In the genomic region with DNA sequence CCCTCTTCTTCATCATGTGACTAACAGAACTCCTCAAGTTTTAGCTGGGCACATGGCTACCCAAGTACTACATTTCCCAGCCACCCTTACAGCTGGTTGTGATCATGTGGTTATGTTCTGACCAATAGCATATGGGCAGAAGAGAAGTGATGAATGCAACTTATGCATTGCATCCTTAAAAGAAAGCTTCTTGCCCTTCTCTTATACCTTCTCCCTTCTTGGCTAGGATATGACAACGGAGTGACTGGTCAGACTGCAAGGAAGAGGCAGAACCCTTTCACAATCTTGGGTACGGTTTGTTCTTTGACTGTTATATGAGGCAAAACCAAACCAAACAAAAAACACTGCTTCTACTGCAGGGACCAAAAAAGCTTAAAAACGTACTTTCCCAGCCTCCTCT, we compare ENCODE assay signal across 10 cellular contexts.
DNase-seq lines count a peak whose midpoint lies in the region; ATAC-seq and FAIRE-seq lines count a peak whose summit lies in the region.
"Had no signal": no experiment of that assay in that cellular context is flagged by ENCODE, and none has a peak within 500 bp of the region (broad histone marks: within the 10 kb centered on the region; RNA-seq: fewer than 3 reads in every experiment).

No MANE protein-coding gene starts in this region.

- no peak for FAIRE-seq in frontal cortex (lab: Jason Lieb, UNC)

- peak; percentile 20 for DNase-seq in KBM-7
- peak in 7 of 61 donors; percentile 7 to 44 (median 17) for DNase-seq in caudate nucleus (lab: John Stamatoyannopoulos, UW)
- peak; percentile 26 for DNase-seq in renal cortical epithelial cell (ENCODE audit: low read depth)
- no peak for DNase-seq in aorta
- no peak for DNase-seq in frontal cortex (ENCODE audit: low spot score in 2 of 2)
- no peak for DNase-seq in activated gamma-delta T cell treated with Interleukin-2 at 50 U/mL for 16 hours
- DNase-seq in cerebellum (ENCODE audit: low spot score): no peak
- DNase-seq: activated CD8-positive, alpha-beta memory T cell treated with anti-CD3 and anti-CD28 coated beads, Interleukin-2, amount 50 U/mL, for 4 hours; GF-D8 had no signal

- WGBS in aorta, 2 donors: 54 to 58% methylated on average over 3 of the region's 3 CpGs

- no peak overlapping the region for H3K4me3 ChIP-seq in aorta (ENCODE audit: low read length in 2 of 2)

- in situ Hi-C loops in KBM-7 (cut with MboI; ENCODE audit: low pct_unique_long_range_greater_than_20kb, low sequenced_read_pairs): loop anchor here (25.0 kb wide), 1 partner anchor 893 kb away; no protein-coding TSS in a partner anchor

- peaks cover 0 to 1% of the 10 kb centered on the region in 2 donors for H3K4me1 ChIP-seq in aorta (ENCODE audit: control insufficient read depth in 1 of 2, insufficient read depth in 2 of 2, low read length in 2 of 2)

- no peaks in the 10 kb centered on the region for H3K27me3 ChIP-seq in aorta (ENCODE audit: control insufficient read depth in 1 of 2, insufficient read depth in 2 of 2, low read length in 1 of 2)

- H3K27ac ChIP-seq in caudate nucleus (ENCODE audit: low read depth, low read length): peak overlapping the region; percentile 78
- no peak overlapping the region for H3K27ac ChIP-seq in aorta (ENCODE audit: low read depth in 1 of 2, low read length in 2 of 2)

- H3K36me3 ChIP-seq in aorta (ENCODE audit: control insufficient read depth in 1 of 2, insufficient read depth in 2 of 2, low read length in 1 of 2): no peaks in the 10 kb centered on the region

- intact Hi-C loops in aorta (cut with DNase I): loop anchor here in 1 of 2 donors (5.0 kb wide), 1 partner anchor 653 kb away; no protein-coding TSS in a partner anchor

- no peaks in the 10 kb centered on the region for H3K9me3 ChIP-seq in aorta (ENCODE audit: control insufficient read depth, low read length)

- ATAC-seq in GM19463 (IDR thresholded peaks at IDR 0.05; ENCODE audit: unreplicated experiment): peak; percentile 2
- ATAC-seq in aorta (ENCODE audit: low FRiP score): no peak

Comparison
In these comparisons a context has a peak if more than half of its experiments do, and no peak if none do; other contexts are left out.
1. DNase-seq: peak in KBM-7 (single experiment) and renal cortical epithelial cell (single experiment); none in aorta (0 of 2), frontal cortex (0 of 2), activated gamma-delta T cell treated with Interleukin-2 at 50 U/mL for 16 hours (single experiment) and cerebellum (single experiment).